In the genomic region with DNA sequence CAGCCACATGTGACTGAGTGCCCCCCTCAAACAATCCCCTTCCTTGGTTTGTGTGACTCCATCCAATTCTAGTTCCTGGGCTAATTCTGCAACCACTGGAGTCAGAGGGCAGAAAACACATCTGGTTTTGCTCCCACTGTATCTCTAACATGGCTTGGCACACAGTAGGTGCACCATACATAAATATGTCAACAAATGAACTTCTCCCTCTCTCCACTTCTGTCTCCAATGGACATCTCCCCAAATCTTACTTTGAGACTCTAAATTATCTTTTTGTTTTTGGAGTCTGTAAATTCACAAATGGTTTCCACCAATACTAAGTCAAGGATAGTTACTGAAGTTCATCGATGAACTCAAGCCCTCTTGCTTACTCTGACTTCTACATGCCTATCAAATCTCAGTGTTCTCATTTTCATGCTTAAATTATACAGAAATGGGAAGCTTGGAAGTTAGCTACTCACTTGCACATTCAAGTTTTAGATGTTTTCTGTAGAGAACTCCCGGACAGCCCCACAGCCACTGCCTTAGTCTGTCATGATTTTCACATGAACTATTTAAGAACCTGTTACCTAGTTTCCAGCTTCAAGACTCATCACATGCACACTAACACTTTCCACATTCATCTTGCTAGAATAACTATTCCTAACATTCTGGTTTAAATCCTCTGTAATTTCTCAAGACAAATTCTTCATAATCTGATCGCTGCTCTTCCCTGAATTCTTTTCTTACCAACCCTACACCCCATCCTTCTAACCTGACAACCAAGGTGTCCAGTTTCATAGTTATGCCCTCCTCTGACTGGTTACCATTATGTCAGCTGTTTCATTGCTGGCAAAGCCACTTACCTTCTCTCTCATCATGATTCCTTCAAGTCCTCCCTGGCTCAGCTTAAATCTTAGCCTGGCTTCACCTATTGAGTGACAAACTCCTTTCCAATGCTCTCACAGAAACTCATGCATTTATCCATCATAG, we compare ENCODE assay signal across 2 cellular contexts.
TF ChIP-seq lines count a peak whose summit lies in the region.

No MANE protein-coding gene starts in this region.

TF ChIP-seq in HCT116, 20 proteins besides CTCF, POLR2A, EP300 and RAD21 (continued from another document):
- TF ChIP-seq, protein P1, sequence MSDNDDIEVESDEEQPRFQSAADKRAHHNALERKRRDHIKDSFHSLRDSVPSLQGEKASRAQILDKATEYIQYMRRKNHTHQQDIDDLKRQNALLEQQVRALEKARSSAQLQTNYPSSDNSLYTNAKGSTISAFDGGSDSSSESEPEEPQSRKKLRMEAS (IDR thresholded peaks at IDR 0.05): no peak
- TF ChIP-seq, protein P2, sequence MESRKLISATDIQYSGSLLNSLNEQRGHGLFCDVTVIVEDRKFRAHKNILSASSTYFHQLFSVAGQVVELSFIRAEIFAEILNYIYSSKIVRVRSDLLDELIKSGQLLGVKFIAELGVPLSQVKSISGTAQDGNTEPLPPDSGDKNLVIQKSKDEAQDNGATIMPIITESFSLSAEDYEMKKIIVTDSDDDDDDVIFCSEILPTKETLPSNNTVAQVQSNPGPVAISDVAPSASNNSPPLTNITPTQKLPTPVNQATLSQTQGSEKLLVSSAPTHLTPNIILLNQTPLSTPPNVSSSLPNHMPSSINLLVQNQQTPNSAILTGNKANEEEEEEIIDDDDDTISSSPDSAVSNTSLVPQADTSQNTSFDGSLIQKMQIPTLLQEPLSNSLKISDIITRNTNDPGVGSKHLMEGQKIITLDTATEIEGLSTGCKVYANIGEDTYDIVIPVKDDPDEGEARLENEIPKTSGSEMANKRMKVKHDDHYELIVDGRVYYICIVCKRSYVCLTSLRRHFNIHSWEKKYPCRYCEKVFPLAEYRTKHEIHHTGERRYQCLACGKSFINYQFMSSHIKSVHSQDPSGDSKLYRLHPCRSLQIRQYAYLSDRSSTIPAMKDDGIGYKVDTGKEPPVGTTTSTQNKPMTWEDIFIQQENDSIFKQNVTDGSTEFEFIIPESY (IDR thresholded peaks at IDR 0.05; ENCODE audit: extremely low read depth, insufficient replicate concordance, low read length): no peak
- TF ChIP-seq EGR1 (IDR thresholded peaks at IDR 0.05; ENCODE audit: low read depth): no peak
- no peak for TF ChIP-seq EZH2phosphoT487 (IDR thresholded peaks at IDR 0.05; ENCODE audit: borderline replicate concordance)
- TF ChIP-seq, protein P3, sequence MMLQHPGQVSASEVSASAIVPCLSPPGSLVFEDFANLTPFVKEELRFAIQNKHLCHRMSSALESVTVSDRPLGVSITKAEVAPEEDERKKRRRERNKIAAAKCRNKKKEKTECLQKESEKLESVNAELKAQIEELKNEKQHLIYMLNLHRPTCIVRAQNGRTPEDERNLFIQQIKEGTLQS (IDR thresholded peaks at IDR 0.05): no peak
- no peak for TF ChIP-seq CEBPB (IDR thresholded peaks at IDR 0.05; ENCODE audit: low read depth)
- TF ChIP-seq ZFX (IDR thresholded peaks at IDR 0.05): no peak
- TF ChIP-seq POLR2AphosphoS5 (IDR thresholded peaks at IDR 0.05; ENCODE audit: low read depth, low read length): no peak
- TF ChIP-seq, protein P4, sequence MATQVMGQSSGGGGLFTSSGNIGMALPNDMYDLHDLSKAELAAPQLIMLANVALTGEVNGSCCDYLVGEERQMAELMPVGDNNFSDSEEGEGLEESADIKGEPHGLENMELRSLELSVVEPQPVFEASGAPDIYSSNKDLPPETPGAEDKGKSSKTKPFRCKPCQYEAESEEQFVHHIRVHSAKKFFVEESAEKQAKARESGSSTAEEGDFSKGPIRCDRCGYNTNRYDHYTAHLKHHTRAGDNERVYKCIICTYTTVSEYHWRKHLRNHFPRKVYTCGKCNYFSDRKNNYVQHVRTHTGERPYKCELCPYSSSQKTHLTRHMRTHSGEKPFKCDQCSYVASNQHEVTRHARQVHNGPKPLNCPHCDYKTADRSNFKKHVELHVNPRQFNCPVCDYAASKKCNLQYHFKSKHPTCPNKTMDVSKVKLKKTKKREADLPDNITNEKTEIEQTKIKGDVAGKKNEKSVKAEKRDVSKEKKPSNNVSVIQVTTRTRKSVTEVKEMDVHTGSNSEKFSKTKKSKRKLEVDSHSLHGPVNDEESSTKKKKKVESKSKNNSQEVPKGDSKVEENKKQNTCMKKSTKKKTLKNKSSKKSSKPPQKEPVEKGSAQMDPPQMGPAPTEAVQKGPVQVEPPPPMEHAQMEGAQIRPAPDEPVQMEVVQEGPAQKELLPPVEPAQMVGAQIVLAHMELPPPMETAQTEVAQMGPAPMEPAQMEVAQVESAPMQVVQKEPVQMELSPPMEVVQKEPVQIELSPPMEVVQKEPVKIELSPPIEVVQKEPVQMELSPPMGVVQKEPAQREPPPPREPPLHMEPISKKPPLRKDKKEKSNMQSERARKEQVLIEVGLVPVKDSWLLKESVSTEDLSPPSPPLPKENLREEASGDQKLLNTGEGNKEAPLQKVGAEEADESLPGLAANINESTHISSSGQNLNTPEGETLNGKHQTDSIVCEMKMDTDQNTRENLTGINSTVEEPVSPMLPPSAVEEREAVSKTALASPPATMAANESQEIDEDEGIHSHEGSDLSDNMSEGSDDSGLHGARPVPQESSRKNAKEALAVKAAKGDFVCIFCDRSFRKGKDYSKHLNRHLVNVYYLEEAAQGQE (IDR thresholded peaks at IDR 0.05; ENCODE audit: low read depth): no peak
- no peak for TF ChIP-seq SIN3A (IDR thresholded peaks at IDR 0.05; ENCODE audit: low read depth)
- no peak for TF ChIP-seq YY1 (IDR thresholded peaks at IDR 0.05; ENCODE audit: extremely low read depth, insufficient replicate concordance, low read depth, low read length)
- TF ChIP-seq ELF1 (IDR thresholded peaks at IDR 0.05; ENCODE audit: borderline replicate concordance, low read depth): no peak
- TF ChIP-seq EZH2 (IDR thresholded peaks at IDR 0.05): no peak
- TF ChIP-seq SP1 (IDR thresholded peaks at IDR 0.05; ENCODE audit: low read depth): no peak

TF ChIP-seq in WTC11, 78 proteins besides CTCF, POLR2A, EP300 and RAD21 (continued from another document):
- TF ChIP-seq ZNF416 (CRISPR knock-in tag; IDR thresholded peaks at IDR 0.05): peak; percentile 88
- no peak for TF ChIP-seq GABPB1 (CRISPR knock-in tag; IDR thresholded peaks at IDR 0.05)
- TF ChIP-seq FOXK1 (CRISPR knock-in tag; IDR thresholded peaks at IDR 0.05): no peak
- TF ChIP-seq, protein P5, sequence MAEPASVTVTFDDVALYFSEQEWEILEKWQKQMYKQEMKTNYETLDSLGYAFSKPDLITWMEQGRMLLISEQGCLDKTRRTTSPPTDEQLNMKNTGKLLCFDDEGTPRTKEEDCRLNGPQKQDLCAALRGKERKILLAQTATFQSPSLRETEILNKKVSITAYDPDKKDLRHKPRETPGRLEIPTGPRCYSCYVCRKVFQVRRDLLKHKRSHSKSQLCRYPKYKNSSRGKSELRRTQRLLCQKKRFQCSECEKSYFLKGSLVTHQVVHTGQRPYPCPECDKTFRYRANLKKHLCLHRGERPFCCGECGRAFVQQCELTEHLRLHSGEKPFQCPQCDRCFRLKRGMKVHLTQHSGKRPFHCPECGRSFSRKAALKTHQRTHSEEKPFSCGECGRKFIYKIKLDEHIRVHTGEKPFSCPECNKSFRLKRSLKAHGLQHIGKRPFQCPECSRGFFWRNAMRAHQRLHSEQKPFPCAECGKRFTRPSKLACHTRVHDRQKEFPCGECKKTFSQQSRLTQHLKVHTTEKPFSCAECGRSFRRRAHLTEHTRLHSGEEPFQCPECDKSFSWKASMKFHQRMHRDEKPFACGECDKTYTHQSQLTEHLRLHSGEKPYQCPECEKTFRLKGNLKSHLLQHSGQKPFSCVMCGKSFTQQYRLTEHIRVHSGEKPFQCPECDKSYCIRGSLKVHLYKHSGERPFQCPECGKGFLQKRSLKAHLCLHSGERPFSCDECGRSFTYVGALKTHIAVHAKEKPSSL (CRISPR knock-in tag; conservative IDR thresholded peaks at IDR 0.05): peak; percentile 92
- TF ChIP-seq, protein P6, sequence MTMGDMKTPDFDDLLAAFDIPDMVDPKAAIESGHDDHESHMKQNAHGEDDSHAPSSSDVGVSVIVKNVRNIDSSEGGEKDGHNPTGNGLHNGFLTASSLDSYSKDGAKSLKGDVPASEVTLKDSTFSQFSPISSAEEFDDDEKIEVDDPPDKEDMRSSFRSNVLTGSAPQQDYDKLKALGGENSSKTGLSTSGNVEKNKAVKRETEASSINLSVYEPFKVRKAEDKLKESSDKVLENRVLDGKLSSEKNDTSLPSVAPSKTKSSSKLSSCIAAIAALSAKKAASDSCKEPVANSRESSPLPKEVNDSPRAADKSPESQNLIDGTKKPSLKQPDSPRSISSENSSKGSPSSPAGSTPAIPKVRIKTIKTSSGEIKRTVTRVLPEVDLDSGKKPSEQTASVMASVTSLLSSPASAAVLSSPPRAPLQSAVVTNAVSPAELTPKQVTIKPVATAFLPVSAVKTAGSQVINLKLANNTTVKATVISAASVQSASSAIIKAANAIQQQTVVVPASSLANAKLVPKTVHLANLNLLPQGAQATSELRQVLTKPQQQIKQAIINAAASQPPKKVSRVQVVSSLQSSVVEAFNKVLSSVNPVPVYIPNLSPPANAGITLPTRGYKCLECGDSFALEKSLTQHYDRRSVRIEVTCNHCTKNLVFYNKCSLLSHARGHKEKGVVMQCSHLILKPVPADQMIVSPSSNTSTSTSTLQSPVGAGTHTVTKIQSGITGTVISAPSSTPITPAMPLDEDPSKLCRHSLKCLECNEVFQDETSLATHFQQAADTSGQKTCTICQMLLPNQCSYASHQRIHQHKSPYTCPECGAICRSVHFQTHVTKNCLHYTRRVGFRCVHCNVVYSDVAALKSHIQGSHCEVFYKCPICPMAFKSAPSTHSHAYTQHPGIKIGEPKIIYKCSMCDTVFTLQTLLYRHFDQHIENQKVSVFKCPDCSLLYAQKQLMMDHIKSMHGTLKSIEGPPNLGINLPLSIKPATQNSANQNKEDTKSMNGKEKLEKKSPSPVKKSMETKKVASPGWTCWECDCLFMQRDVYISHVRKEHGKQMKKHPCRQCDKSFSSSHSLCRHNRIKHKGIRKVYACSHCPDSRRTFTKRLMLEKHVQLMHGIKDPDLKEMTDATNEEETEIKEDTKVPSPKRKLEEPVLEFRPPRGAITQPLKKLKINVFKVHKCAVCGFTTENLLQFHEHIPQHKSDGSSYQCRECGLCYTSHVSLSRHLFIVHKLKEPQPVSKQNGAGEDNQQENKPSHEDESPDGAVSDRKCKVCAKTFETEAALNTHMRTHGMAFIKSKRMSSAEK (CRISPR knock-in tag; IDR thresholded peaks at IDR 0.05; ENCODE audit: borderline replicate concordance): peak; percentile 94
- TF ChIP-seq, protein P7, sequence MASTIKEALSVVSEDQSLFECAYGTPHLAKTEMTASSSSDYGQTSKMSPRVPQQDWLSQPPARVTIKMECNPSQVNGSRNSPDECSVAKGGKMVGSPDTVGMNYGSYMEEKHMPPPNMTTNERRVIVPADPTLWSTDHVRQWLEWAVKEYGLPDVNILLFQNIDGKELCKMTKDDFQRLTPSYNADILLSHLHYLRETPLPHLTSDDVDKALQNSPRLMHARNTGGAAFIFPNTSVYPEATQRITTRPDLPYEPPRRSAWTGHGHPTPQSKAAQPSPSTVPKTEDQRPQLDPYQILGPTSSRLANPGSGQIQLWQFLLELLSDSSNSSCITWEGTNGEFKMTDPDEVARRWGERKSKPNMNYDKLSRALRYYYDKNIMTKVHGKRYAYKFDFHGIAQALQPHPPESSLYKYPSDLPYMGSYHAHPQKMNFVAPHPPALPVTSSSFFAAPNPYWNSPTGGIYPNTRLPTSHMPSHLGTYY (CRISPR knock-in tag; IDR thresholded peaks at IDR 0.05): peak; percentile 92; the same call in 1 of the 2 replicates
- TF ChIP-seq NR2C2 (CRISPR knock-in tag; IDR thresholded peaks at IDR 0.05): no peak
- no peak for TF ChIP-seq MYBL2 (CRISPR knock-in tag; IDR thresholded peaks at IDR 0.05)
- peak; percentile 88 for TF ChIP-seq PRRX2 (CRISPR knock-in tag; IDR thresholded peaks at IDR 0.05)
- no peak for TF ChIP-seq TCF7 (CRISPR knock-in tag; IDR thresholded peaks at IDR 0.05; ENCODE audit: low read depth)
- TF ChIP-seq ZNF671 (CRISPR knock-in tag; IDR thresholded peaks at IDR 0.05): peak; percentile 68
- peak; percentile 62; the same call in 1 of the 2 replicates for TF ChIP-seq NFATC4 (CRISPR knock-in tag; IDR thresholded peaks at IDR 0.05)
